In the genomic region with DNA sequence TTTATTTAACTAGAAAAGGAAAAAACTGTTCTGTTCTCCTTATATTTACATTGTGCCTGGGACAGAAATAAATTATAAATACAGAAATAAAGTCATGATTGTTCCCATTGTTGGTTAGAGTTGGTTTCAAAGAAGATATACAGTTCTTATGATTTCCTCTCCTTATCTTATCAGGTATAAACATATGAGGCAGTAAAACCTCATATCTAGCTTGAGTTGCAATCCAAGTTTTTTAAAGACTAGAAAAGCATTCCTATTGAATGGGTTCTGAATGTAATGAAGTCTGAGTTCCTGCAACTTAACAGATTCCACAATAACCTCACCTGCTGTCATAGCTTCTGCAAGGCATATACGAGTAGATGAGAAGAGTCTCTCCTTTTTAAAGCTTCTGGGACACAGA, we compare ENCODE assay signal across 25 cellular contexts.
"Had no signal": no experiment of that assay in that cellular context is flagged by ENCODE, and none has a peak within 500 bp of the region (broad histone marks: within the 10 kb centered on the region; RNA-seq: fewer than 3 reads in every experiment).

No MANE protein-coding gene starts in this region.

- DNase-seq: activated CD4-positive, alpha-beta T cell treated with anti-CD3 and anti-CD28 coated beads for 4 hours; activated CD4-positive, alpha-beta T cell treated with anti-CD3 and anti-CD28 coated beads, Interleukin-2, amount 50 U/mL, for 4 hours; activated naive CD4-positive, alpha-beta T cell; activated T-cell treated with anti-CD3 and anti-CD28 coated beads for 4 hours; activated T-cell treated with anti-CD3 and anti-CD28 coated beads, Interleukin-2, amount 50 U/mL, for 72 hours; anterior cingulate cortex; body of pancreas; colonic mucosa; dorsolateral prefrontal cortex; effector memory CD4-positive, alpha-beta T cell; foreskin fibroblast; head of caudate nucleus; lower lobe of right lung; mesenchymal stem cell; posterior cingulate gyrus; stimulated activated CD4-positive, alpha-beta T cell treated with anti-CD3 and anti-CD28 coated beads, Interleukin-12 subunit alpha, Interleukin-12 subunit beta, amount 100 ng/mL, for 4 hours; stimulated activated CD4-positive, alpha-beta T cell treated with anti-CD3 and anti-CD28 coated beads, Interleukin-4, amount 100 ng/mL, for 24 hours; stimulated activated naive CD8-positive, alpha-beta T cell treated with anti-CD3 and anti-CD28 coated beads, Interleukin-15, amount 100 ng/mL, for 72 hours; substantia nigra; uterus had no signal

- H3K4me3 ChIP-seq: body of pancreas, colonic mucosa, dorsolateral prefrontal cortex, lower lobe of right lung, skin epidermis, uterus had no signal

- H3K36me3 Mint-ChIP-seq: activated naive CD4-positive, alpha-beta T cell treated with anti-CD3 and anti-CD28 coated beads, Interleukin-2, amount 50 U/mL, for 72 hours; natural killer cell treated with Interleukin-12 subunit alpha and Interleukin-12 subunit beta and Interleukin-15 and Interleukin-18, amount 100 ng/mL, for 72 hours; stimulated activated effector memory CD8-positive, alpha-beta T cell treated with anti-CD3 and anti-CD28 coated beads, Interleukin-12 subunit alpha, Interleukin-12 subunit beta, amount 100 ng/mL, for 72 hours; type B pancreatic cell had no signal

- H3K27me3 Mint-ChIP-seq: stimulated activated naive CD8-positive, alpha-beta T cell treated with anti-CD3 and anti-CD28 coated beads, Interleukin-15, amount 100 ng/mL, for 72 hours; type B pancreatic cell had no signal

- H3K9me3 Mint-ChIP-seq: activated naive CD4-positive, alpha-beta T cell treated with anti-CD3 and anti-CD28 coated beads, Interleukin-2, amount 50 U/mL, for 72 hours; natural killer cell treated with Interleukin-12 subunit alpha and Interleukin-12 subunit beta and Interleukin-15 and Interleukin-18, amount 100 ng/mL, for 72 hours; stimulated activated effector memory CD8-positive, alpha-beta T cell treated with anti-CD3 and anti-CD28 coated beads, Interleukin-12 subunit alpha, Interleukin-12 subunit beta, amount 100 ng/mL, for 72 hours; stimulated activated naive CD8-positive, alpha-beta T cell treated with anti-CD3 and anti-CD28 coated beads, Interleukin-15, amount 100 ng/mL, for 72 hours; type B pancreatic cell had no signal

- H3K27ac Mint-ChIP-seq: activated naive CD4-positive, alpha-beta T cell treated with anti-CD3 and anti-CD28 coated beads, Interleukin-2, amount 50 U/mL, for 72 hours; activated T-cell treated with anti-CD3 and anti-CD28 coated beads, Interleukin-2, amount 50 U/mL, for 72 hours; natural killer cell treated with Interleukin-12 subunit alpha and Interleukin-12 subunit beta and Interleukin-15 and Interleukin-18, amount 100 ng/mL, for 72 hours; stimulated activated effector memory CD8-positive, alpha-beta T cell treated with anti-CD3 and anti-CD28 coated beads, Interleukin-12 subunit alpha, Interleukin-12 subunit beta, amount 100 ng/mL, for 72 hours; stimulated activated naive CD8-positive, alpha-beta T cell treated with anti-CD3 and anti-CD28 coated beads, Interleukin-15, amount 100 ng/mL, for 72 hours; type B pancreatic cell had no signal

- H3K4me1 Mint-ChIP-seq: stimulated activated effector memory CD8-positive, alpha-beta T cell treated with anti-CD3 and anti-CD28 coated beads, Interleukin-12 subunit alpha, Interleukin-12 subunit beta, amount 100 ng/mL, for 72 hours; stimulated activated naive CD8-positive, alpha-beta T cell treated with anti-CD3 and anti-CD28 coated beads, Interleukin-15, amount 100 ng/mL, for 72 hours had no signal

- H3K4me3 Mint-ChIP-seq: activated T-cell treated with anti-CD3 and anti-CD28 coated beads, Interleukin-2, amount 50 U/mL, for 72 hours; natural killer cell treated with Interleukin-12 subunit alpha and Interleukin-12 subunit beta and Interleukin-15 and Interleukin-18, amount 100 ng/mL, for 72 hours; stimulated activated effector memory CD8-positive, alpha-beta T cell treated with anti-CD3 and anti-CD28 coated beads, Interleukin-12 subunit alpha, Interleukin-12 subunit beta, amount 100 ng/mL, for 72 hours; stimulated activated naive CD8-positive, alpha-beta T cell treated with anti-CD3 and anti-CD28 coated beads, Interleukin-15, amount 100 ng/mL, for 72 hours; type B pancreatic cell had no signal
